17 cellular contexts compared by ENCODE assay signal in genomic region chr17:63894021-63894420, GRCh38. TPM values are rescaled to one million over a fixed set of nuclear protein-coding genes. Genes with fewer than 3 reads are reported as not detected.
"Had no signal": no experiment of that assay in that cellular context is flagged by ENCODE, and none has a peak within 500 bp of the region (broad histone marks: within the 10 kb centered on the region; RNA-seq: fewer than 3 reads in every experiment).

No MANE protein-coding gene starts in this region.

RNA-seq across cellular contexts. Expression of gene CSH1, which starts 2.4 kb away (rescaled TPM):
- total RNA-seq: natural killer cell, occipital lobe, osteoblast, ovary, prostate gland, pulmonary artery endothelial cell, right atrium auricular region, sciatic nerve, smooth muscle cell, spleen, suprapubic skin, transverse colon, ureter, vagina had no signal
- polyA plus RNA-seq: naive thymus-derived CD4-positive, alpha-beta T cell; neural cell; ovary; smooth muscle cell; spleen had no signal

RNA-seq across cellular contexts. Expression of gene GH2, which starts 12.3 kb away (rescaled TPM):
- total RNA-seq: naive thymus-derived CD4-positive, alpha-beta T cell; natural killer cell; occipital lobe; osteoblast; ovary; prostate gland; pulmonary artery endothelial cell; right atrium auricular region; sciatic nerve; smooth muscle cell; spleen; suprapubic skin; transverse colon; ureter; vagina had no signal
- polyA plus RNA-seq: naive thymus-derived CD4-positive, alpha-beta T cell; neural cell; ovary; smooth muscle cell; spleen had no signal

RNA-seq across cellular contexts. Expression of gene CSHL1, which starts 17.0 kb away (rescaled TPM):
- total RNA-seq: naive thymus-derived CD4-positive, alpha-beta T cell; natural killer cell; occipital lobe; osteoblast; ovary; pulmonary artery endothelial cell; right atrium auricular region; sciatic nerve; smooth muscle cell; spleen; suprapubic skin; testis; transverse colon; ureter; vagina had no signal
- polyA plus RNA-seq: naive thymus-derived CD4-positive, alpha-beta T cell; neural cell; ovary; smooth muscle cell had no signal

RNA-seq across cellular contexts. Expression of gene CSH2, which starts 20.5 kb away (rescaled TPM):
- total RNA-seq: natural killer cell, occipital lobe, osteoblast, ovary, prostate gland, pulmonary artery endothelial cell, right atrium auricular region, sciatic nerve, smooth muscle cell, spleen, suprapubic skin, transverse colon, ureter, vagina had no signal
- polyA plus RNA-seq: naive thymus-derived CD4-positive, alpha-beta T cell; neural cell; ovary; smooth muscle cell; spleen had no signal

RNA-seq across cellular contexts. Expression of gene GH1, which starts 24.6 kb away (rescaled TPM):
- total RNA-seq: natural killer cell, occipital lobe, osteoblast, ovary, prostate gland, pulmonary artery endothelial cell, right atrium auricular region, sciatic nerve, smooth muscle cell, suprapubic skin, transverse colon, ureter, vagina had no signal
- polyA plus RNA-seq: naive thymus-derived CD4-positive, alpha-beta T cell; neural cell; ovary; smooth muscle cell had no signal
